16 cellular contexts compared by ENCODE assay signal in the genomic region with DNA sequence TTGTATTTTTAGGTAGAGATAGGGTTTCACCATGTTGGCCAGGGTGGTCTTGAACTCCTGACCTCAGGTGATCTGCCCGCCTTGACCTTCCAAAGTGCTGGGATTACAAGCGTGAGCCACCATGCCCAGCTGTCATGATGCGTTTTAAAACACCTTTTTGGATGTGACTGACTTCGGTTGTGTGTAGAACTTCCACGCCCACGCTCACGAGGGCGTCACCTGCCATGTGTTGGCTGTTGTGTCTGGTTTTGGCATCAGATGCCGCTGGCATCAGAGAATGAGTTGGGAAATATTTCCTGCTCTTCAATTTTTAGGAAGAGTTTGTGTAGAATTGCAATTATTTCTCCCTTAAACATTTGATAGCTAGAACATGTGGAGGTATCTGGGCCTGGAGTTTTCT.
"Had no signal": no experiment of that assay in that cellular context is flagged by ENCODE, and none has a peak within 500 bp of the region (broad histone marks: within the 10 kb centered on the region; RNA-seq: fewer than 3 reads in every experiment).

No MANE protein-coding gene starts in this region.

- ATAC-seq: activated T-helper 17 cell treated with anti-CD3 and anti-CD28 coated beads, Interleukin-2, amount 50 U/mL, for 72 hours; stimulated activated effector memory CD8-positive, alpha-beta T cell treated with anti-CD3 and anti-CD28 coated beads, Interleukin-12 subunit alpha, Interleukin-12 subunit beta, amount 100 ng/mL, for 72 hours; T-helper 17 cell had no signal

- H3K36me3 ChIP-seq: tibial artery had no signal

- H3K4me3 ChIP-seq: tibial artery had no signal

- H3K27me3 Mint-ChIP-seq: activated B cell treated with CpG ODN at 0.5 μM for 24 hours; activated CD4-positive, alpha-beta T cell treated with anti-CD3 and anti-CD28 coated beads, Interleukin-2, amount 10 ng/mL, durations not matched to agents 24 days and 14 days; activated T-helper 17 cell treated with anti-CD3 and anti-CD28 coated beads, Interleukin-2, amount 50 U/mL, for 72 hours; memory B cell; T-helper 17 cell had no signal

- H3K4me1 ChIP-seq: parathyroid adenoma, tibial artery had no signal

- H2AFZ ChIP-seq: parathyroid adenoma had no signal

- H3K9me3 ChIP-seq: tibial artery had no signal

- H3K4me3 Mint-ChIP-seq: activated B cell treated with CpG ODN at 0.5 μM for 24 hours; activated CD4-positive, alpha-beta T cell treated with anti-CD3 and anti-CD28 coated beads, Interleukin-2, amount 10 ng/mL, durations not matched to agents 24 days and 14 days; activated T-helper 17 cell treated with anti-CD3 and anti-CD28 coated beads, Interleukin-2, amount 50 U/mL, for 72 hours; memory B cell; stimulated activated effector memory CD8-positive, alpha-beta T cell treated with anti-CD3 and anti-CD28 coated beads, Interleukin-12 subunit alpha, Interleukin-12 subunit beta, amount 100 ng/mL, for 72 hours; T-helper 17 cell had no signal

- H3K79me2 ChIP-seq: parathyroid adenoma had no signal

- FAIRE-seq: small intestine had no signal

- H3K4me1 Mint-ChIP-seq: stimulated activated effector memory CD8-positive, alpha-beta T cell treated with anti-CD3 and anti-CD28 coated beads, Interleukin-12 subunit alpha, Interleukin-12 subunit beta, amount 100 ng/mL, for 72 hours had no signal

- H3K9me3 Mint-ChIP-seq: activated B cell treated with CpG ODN at 0.5 μM for 24 hours; activated CD4-positive, alpha-beta T cell treated with anti-CD3 and anti-CD28 coated beads, Interleukin-2, amount 10 ng/mL, durations not matched to agents 24 days and 14 days; activated T-helper 17 cell treated with anti-CD3 and anti-CD28 coated beads, Interleukin-2, amount 50 U/mL, for 72 hours; memory B cell; stimulated activated effector memory CD8-positive, alpha-beta T cell treated with anti-CD3 and anti-CD28 coated beads, Interleukin-12 subunit alpha, Interleukin-12 subunit beta, amount 100 ng/mL, for 72 hours had no signal

- DNase-seq: activated B cell treated with CpG ODN at 0.5 μM for 24 hours; activated CD4-positive, alpha-beta T cell treated with anti-CD3 and anti-CD28 coated beads, Interleukin-2, amount 10 ng/mL, durations not matched to agents 24 days and 14 days; activated naive CD4-positive, alpha-beta T cell treated with anti-CD3 and anti-CD28 coated beads, Interleukin-2, amount 50 U/mL, for 16 hours; amygdala; cerebellar nuclear complex; dermis blood vessel endothelial cell; erythroblast; retina; small intestine; T-helper 17 cell had no signal

- H3K27ac ChIP-seq: parathyroid adenoma, tibial artery had no signal

- H3K36me3 Mint-ChIP-seq: brain; stimulated activated effector memory CD8-positive, alpha-beta T cell treated with anti-CD3 and anti-CD28 coated beads, Interleukin-12 subunit alpha, Interleukin-12 subunit beta, amount 100 ng/mL, for 72 hours had no signal

- H3K9ac ChIP-seq: parathyroid adenoma had no signal

- H3K27ac Mint-ChIP-seq: activated B cell treated with CpG ODN at 0.5 μM for 24 hours; activated CD4-positive, alpha-beta T cell treated with anti-CD3 and anti-CD28 coated beads, Interleukin-2, amount 10 ng/mL, durations not matched to agents 24 days and 14 days; activated T-helper 17 cell treated with anti-CD3 and anti-CD28 coated beads, Interleukin-2, amount 50 U/mL, for 72 hours; memory B cell; stimulated activated effector memory CD8-positive, alpha-beta T cell treated with anti-CD3 and anti-CD28 coated beads, Interleukin-12 subunit alpha, Interleukin-12 subunit beta, amount 100 ng/mL, for 72 hours; T-helper 17 cell had no signal
